Comparison of ENCODE assay signal across 8 cellular contexts in the genomic region with DNA sequence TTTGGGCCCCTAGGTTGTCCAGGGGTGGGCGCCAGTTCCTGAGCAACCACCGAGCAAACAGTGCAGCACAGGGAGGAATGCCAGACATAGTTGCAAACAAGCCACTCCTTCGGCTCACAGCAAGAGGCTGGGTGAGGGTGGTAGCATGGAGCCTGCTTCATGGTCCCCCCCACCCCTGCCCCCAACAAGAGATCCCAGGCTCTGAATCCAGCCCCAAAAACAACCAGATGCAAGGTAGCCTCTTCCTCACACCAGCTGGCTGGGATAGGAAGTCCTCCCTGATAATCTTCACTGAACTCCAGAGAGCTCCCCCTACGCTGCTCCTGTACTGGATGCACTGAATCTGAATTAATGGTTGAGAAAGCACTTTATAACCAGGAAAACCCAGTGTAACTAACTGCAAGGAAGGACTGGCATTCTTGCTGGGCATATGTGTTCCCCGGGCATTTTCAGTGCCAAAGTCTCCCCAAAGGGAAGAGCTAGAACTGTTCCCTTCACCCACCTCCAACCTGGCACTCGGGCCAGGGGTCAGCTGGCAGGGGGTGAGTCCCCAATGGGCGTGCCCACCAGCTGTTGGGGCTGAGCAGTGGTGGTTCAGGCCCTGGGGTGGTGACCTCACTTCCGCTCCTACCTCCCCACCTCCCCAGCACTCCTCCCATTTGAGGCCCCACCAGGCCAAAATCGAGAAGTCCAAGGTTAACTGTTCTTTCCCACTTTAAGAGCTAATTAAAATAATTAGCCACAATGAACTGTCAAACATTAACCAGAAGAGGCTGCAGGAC. TPM values are rescaled to one million over a fixed set of nuclear protein-coding genes. Genes with fewer than 3 reads are reported as not detected.
DNase-seq lines count a peak whose midpoint lies in the region; TF ChIP-seq lines count a peak whose summit lies in the region.

No MANE protein-coding gene starts in this region.

- peak overlapping the region; percentile 94 for H3K9ac ChIP-seq in smooth muscle cell (ENCODE audit: low read depth)

- peaks cover 17% of the 10 kb centered on the region for H3K79me2 ChIP-seq in smooth muscle cell (ENCODE audit: low read depth)

- POLR2A ChIA-PET in activated CD4-positive, alpha-beta memory T cell treated with anti-CD3 and anti-CD28 coated beads, Interleukin-2, amount 10 ng/mL, durations not matched to agents 7 days and 5 days (lab: Charles Lee): interaction anchor here (0.6 to 5.4 kb wide), 9 partner anchors 11 to 62 kb away, joined by 3 to 59 read pairs (median 8); a partner anchor contains a TSS

- no peaks in the 10 kb centered on the region for H3K27me3 Mint-ChIP-seq in activated CD4-positive, alpha-beta memory T cell treated with anti-CD3 and anti-CD28 coated beads, Interleukin-2, amount 10 ng/mL, durations not matched to agents 7 days and 5 days
- peaks cover 9% of the 10 kb centered on the region for H3K27me3 Mint-ChIP-seq in glutamatergic neuron (ENCODE audit: unreplicated experiment)

- H3K36me3 ChIP-seq in smooth muscle cell (ENCODE audit: low read depth): no peaks in the 10 kb centered on the region

- WGBS in smooth muscle cell (ENCODE audit: low lambda C conversion rate): 65% methylated on average over 9 of the region's 9 CpGs

- TF ChIP-seq CTCF in smooth muscle cell (IDR thresholded peaks at IDR 0.05; ENCODE audit: borderline replicate concordance, insufficient read depth, poor library complexity, severe bottlenecking): no peak
- TF ChIP-seq CTCF in glutamatergic neuron (IDR thresholded peaks at IDR 0.05; ENCODE audit: partially characterized antibody, unreplicated experiment): no peak

- H3K27ac ChIP-seq in smooth muscle cell (ENCODE audit: low read depth): peak overlapping the region; percentile 88

- H3K27ac Mint-ChIP-seq in activated CD4-positive, alpha-beta memory T cell treated with anti-CD3 and anti-CD28 coated beads, Interleukin-2, amount 10 ng/mL, durations not matched to agents 7 days and 5 days: peak overlapping the region; percentile 90
- no peak overlapping the region for H3K27ac Mint-ChIP-seq in glutamatergic neuron (ENCODE audit: unreplicated experiment)

- peaks cover 4% of the 10 kb centered on the region for H3K4me1 ChIP-seq in smooth muscle cell (ENCODE audit: low read depth)

- no peak overlapping the region for H2AFZ ChIP-seq in smooth muscle cell (ENCODE audit: low read depth)

- CTCF ChIA-PET in activated CD4-positive, alpha-beta memory T cell treated with anti-CD3 and anti-CD28 coated beads, Interleukin-2, amount 10 ng/mL, durations not matched to agents 7 days and 5 days (lab: Charles Lee): interaction anchor here (0.8 to 2.0 kb wide), 6 partner anchors 11 to 29 kb away, joined by 3 to 15 read pairs (median 5); no protein-coding TSS in a partner anchor

- no peaks in the 10 kb centered on the region for H3K9me3 Mint-ChIP-seq in activated CD4-positive, alpha-beta memory T cell treated with anti-CD3 and anti-CD28 coated beads, Interleukin-2, amount 10 ng/mL, durations not matched to agents 7 days and 5 days
- peaks cover 2% of the 10 kb centered on the region for H3K9me3 Mint-ChIP-seq in glutamatergic neuron (ENCODE audit: unreplicated experiment)

- no peaks in the 10 kb centered on the region for H3K27me3 ChIP-seq in smooth muscle cell (ENCODE audit: low read depth)

- H4K20me1 ChIP-seq in smooth muscle cell (ENCODE audit: low read depth): peaks cover 36% of the 10 kb centered on the region

- H3K4me1 Mint-ChIP-seq in activated CD4-positive, alpha-beta memory T cell treated with anti-CD3 and anti-CD28 coated beads, Interleukin-2, amount 10 ng/mL, durations not matched to agents 7 days and 5 days: peaks cover 40% of the 10 kb centered on the region
- no peaks in the 10 kb centered on the region for H3K4me1 Mint-ChIP-seq in glutamatergic neuron (ENCODE audit: low read depth, unreplicated experiment)

- H3K4me3 Mint-ChIP-seq in activated CD4-positive, alpha-beta memory T cell treated with anti-CD3 and anti-CD28 coated beads, Interleukin-2, amount 10 ng/mL, durations not matched to agents 7 days and 5 days: peak overlapping the region; percentile 95
- no peak overlapping the region for H3K4me3 Mint-ChIP-seq in glutamatergic neuron (ENCODE audit: unreplicated experiment)

- H3F3A ChIP-seq in smooth muscle cell (ENCODE audit: low read depth): no peaks in the 10 kb centered on the region

- H3K36me3 Mint-ChIP-seq in activated CD4-positive, alpha-beta memory T cell treated with anti-CD3 and anti-CD28 coated beads, Interleukin-2, amount 10 ng/mL, durations not matched to agents 7 days and 5 days (ENCODE audit: low read depth): peaks cover 21% of the 10 kb centered on the region
- H3K36me3 Mint-ChIP-seq in glutamatergic neuron (ENCODE audit: unreplicated experiment): no peaks in the 10 kb centered on the region

- DNase-seq in activated CD4-positive, alpha-beta T cell treated with anti-CD3 and anti-CD28 coated beads for 48 hours: peak; percentile 56
- no peak for DNase-seq in activated CD4-positive, alpha-beta T cell treated with anti-CD3 and anti-CD28 coated beads, Interleukin-2, amount 50 U/mL, for 4 hours
- peak; percentile 42 for DNase-seq in H4 (ENCODE audit: low spot score)
- DNase-seq in LHCN-M2 (ENCODE audit: low read depth): peak; percentile 48
- peak; percentile 58 for DNase-seq in activated CD4-positive, alpha-beta memory T cell treated with anti-CD3 and anti-CD28 coated beads, Interleukin-2, amount 10 ng/mL, durations not matched to agents 7 days and 5 days
- peak; percentile 46 for DNase-seq in germinal center (ENCODE audit: low spot score)
- DNase-seq in smooth muscle cell (lab: John Stamatoyannopoulos, UW; ENCODE audit: unreplicated experiment): no peak
- DNase-seq in glutamatergic neuron: no peak

- H3K4me2 ChIP-seq in smooth muscle cell: peak overlapping the region; percentile 85

- H3K9me3 ChIP-seq in smooth muscle cell (replicated peaks; ENCODE audit: low read depth): no peaks in the 10 kb centered on the region

- peak overlapping the region; percentile 76 for H3K4me3 ChIP-seq in smooth muscle cell

RNA-seq across cellular contexts. Expression of a gene that starts 1.5 kb away (rescaled TPM):
- total RNA-seq in H4 (2014; rRNA removed; shearing (Covaris generic)): 11.4 and 11.9 TPM in 2 replicates
- total RNA-seq in LHCN-M2 (2014; rRNA removed) (14.2 and 14.7 TPM in 2 replicates), smooth muscle cell (12.0 and 12.1 TPM in 2 replicates), glutamatergic neuron (ENCODE audit: unreplicated experiment) (0.10 TPM)
- polyA plus RNA-seq in LHCN-M2 (2012): 15.2 TPM
- 10 to 100 TPM; 48.0 to 48.7 TPM for total RNA-seq in activated CD4-positive, alpha-beta memory T cell treated with anti-CD3 and anti-CD28 coated beads, Interleukin-2, amount 10 ng/mL, durations not matched to agents 7 days and 5 days
- 12.6 and 16.3 TPM in 2 replicates for polyA plus RNA-seq in smooth muscle cell

RNA-seq across cellular contexts. Expression of a gene that starts 56.8 kb away (rescaled TPM):
- 35.4 and 37.8 TPM in 2 replicates for total RNA-seq in H4 (2014; rRNA removed; shearing (Covaris generic))
- 17.4 and 23.0 TPM in 2 replicates for total RNA-seq in LHCN-M2 (2014; rRNA removed)
- polyA plus RNA-seq in LHCN-M2 (2012): 25.1 TPM
- total RNA-seq in activated CD4-positive, alpha-beta memory T cell treated with anti-CD3 and anti-CD28 coated beads, Interleukin-2, amount 10 ng/mL, durations not matched to agents 7 days and 5 days: 10 to 100 TPM; 41.2 to 41.8 TPM
- 26.0 and 39.0 TPM in 2 replicates for total RNA-seq in smooth muscle cell
- 32.5 and 35.8 TPM in 2 replicates for polyA plus RNA-seq in smooth muscle cell
- total RNA-seq in glutamatergic neuron (ENCODE audit: unreplicated experiment): 29.1 TPM

Comparison
In these comparisons a context has a peak if more than half of its experiments do, and no peak if none do; other contexts are left out.
1. DNase-seq: peak in activated CD4-positive, alpha-beta T cell treated with anti-CD3 and anti-CD28 coated beads for 48 hours (single experiment), H4 (single experiment), LHCN-M2 (single experiment), activated CD4-positive, alpha-beta memory T cell treated with anti-CD3 and anti-CD28 coated beads, Interleukin-2, amount 10 ng/mL, durations not matched to agents 7 days and 5 days (single experiment) and germinal center (single experiment); none in activated CD4-positive, alpha-beta T cell treated with anti-CD3 and anti-CD28 coated beads, Interleukin-2, amount 50 U/mL, for 4 hours (0 of 2), smooth muscle cell (single experiment) and glutamatergic neuron (single experiment).
2. RNA of a gene that starts 1.5 kb away (total RNA-seq): 48.0 to 48.7 TPM in activated CD4-positive, alpha-beta memory T cell treated with anti-CD3 and anti-CD28 coated beads, Interleukin-2, amount 10 ng/mL, durations not matched to agents 7 days and 5 days, 14.2 to 14.7 TPM in LHCN-M2, 12.0 to 12.1 TPM in smooth muscle cell and 11.4 to 11.9 TPM in H4; 0.10 TPM in glutamatergic neuron (single experiment); every median in the first group is over 10 times any median in the second.